Comparison of ENCODE assay signal across 12 cellular contexts in the genomic region with DNA sequence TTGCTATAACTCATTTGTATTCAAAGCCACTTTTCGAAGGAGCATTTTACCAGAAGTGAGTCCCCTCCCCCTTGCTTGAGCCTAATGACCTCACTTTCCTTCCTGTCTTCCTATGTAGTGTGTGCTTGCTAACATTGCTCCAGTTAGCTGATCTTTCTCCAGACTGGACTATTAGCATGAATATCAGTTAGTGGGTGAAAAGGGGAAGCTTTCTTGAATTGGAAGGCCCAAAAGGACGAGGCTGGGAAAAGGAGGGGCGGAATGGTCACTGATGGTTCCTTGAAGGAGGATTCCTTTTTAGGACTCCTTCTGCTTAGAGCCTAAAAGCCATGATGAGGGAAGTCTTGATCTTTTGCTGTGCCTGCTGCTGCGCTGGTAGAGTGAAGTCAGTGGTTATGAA. TPM values are rescaled to one million over a fixed set of nuclear protein-coding genes. Genes with fewer than 3 reads are reported as not detected.
DNase-seq lines count a peak whose midpoint lies in the region; ATAC-seq and TF ChIP-seq lines count a peak whose summit lies in the region.
"Had no signal": no experiment of that assay in that cellular context is flagged by ENCODE, and none has a peak within 500 bp of the region (broad histone marks: within the 10 kb centered on the region; RNA-seq: fewer than 3 reads in every experiment).

No MANE protein-coding gene starts in this region.

- H3K27me3 Mint-ChIP-seq in T-helper 17 cell (no peaks in the 10 kb centered on the region), osteocyte (ENCODE audit: unreplicated experiment) (no peaks in the 10 kb centered on the region)
- H3K27me3 Mint-ChIP-seq: brain had no signal

- H3K4me1 Mint-ChIP-seq in T-helper 17 cell (peaks cover 45% of the 10 kb centered on the region), osteocyte (ENCODE audit: unreplicated experiment) (peaks cover 2% of the 10 kb centered on the region)

- no peaks in the 10 kb centered on the region for H3K9me3 ChIP-seq in T-helper 17 cell (ENCODE audit: control insufficient read depth, low read length, poor library complexity, severe bottlenecking)
- H3K9me3 ChIP-seq: uterus had no signal

- H3K36me3 Mint-ChIP-seq in T-helper 17 cell (ENCODE audit: low read depth) = peaks cover 9% of the 10 kb centered on the region
- H3K36me3 Mint-ChIP-seq in osteocyte (ENCODE audit: unreplicated experiment) = peaks cover 24% of the 10 kb centered on the region

- TF ChIP-seq CTCF in osteocyte (IDR thresholded peaks at IDR 0.05) = no peak

- DNase-seq in GDM1 (lab: John Stamatoyannopoulos, UW) = peak; percentile 46
- no peak for DNase-seq in T-helper 17 cell
- no peak for DNase-seq in Right ventricle myocardium superior
- DNase-seq in osteocyte (ENCODE audit: extremely low spot score, unreplicated experiment) = no peak
- no peak for DNase-seq in NCI-H524 treated with DMSO at 0.1 percent for 48 hours (lab: John Stamatoyannopoulos, UW)
- DNase-seq in DMS153 treated with DMSO at 0.1 percent for 48 hours (lab: John Stamatoyannopoulos, UW; ENCODE audit: unreplicated experiment) = no peak
- DNase-seq: midbrain, MM.1S, uterus had no signal

- no peaks in the 10 kb centered on the region for H3K9me3 Mint-ChIP-seq in osteocyte (ENCODE audit: unreplicated experiment)
- H3K9me3 Mint-ChIP-seq: brain had no signal

- peak overlapping the region; percentile 47 for H3K27ac Mint-ChIP-seq in T-helper 17 cell
- peak overlapping the region; percentile 59 for H3K27ac Mint-ChIP-seq in osteocyte (ENCODE audit: unreplicated experiment)

- no peak for ATAC-seq in T-helper 17 cell
- peak; percentile 43 for ATAC-seq in Right ventricle myocardium superior (ENCODE audit: poor library complexity)
- ATAC-seq in HG03135 (IDR thresholded peaks at IDR 0.05; ENCODE audit: unreplicated experiment) = no peak
- no peak for ATAC-seq in HG03571 (IDR thresholded peaks at IDR 0.05; ENCODE audit: unreplicated experiment)

- H3K4me3 Mint-ChIP-seq in T-helper 17 cell (no peak overlapping the region), osteocyte (ENCODE audit: unreplicated experiment) (no peak overlapping the region)

- intact Hi-C loops in Right ventricle myocardium superior (cut with DNase I) = no loop called here

RNA-seq across cellular contexts. Expression of gene MAP3K3, which starts 11.9 kb away (rescaled TPM):
- total RNA-seq in T-helper 17 cell = 10 to 100 TPM; 74.1 to 85.0 TPM
- total RNA-seq in Right ventricle myocardium superior = 31.3 TPM
- total RNA-seq in osteocyte = 41.0 and 41.7 TPM in 2 replicates

RNA-seq across cellular contexts. Expression of gene TACO1, which starts 33.5 kb away (rescaled TPM):
- total RNA-seq in T-helper 17 cell = 10 to 100 TPM; 11.0 to 11.8 TPM
- 43.1 TPM for total RNA-seq in Right ventricle myocardium superior
- 20.9 and 23.8 TPM in 2 replicates for total RNA-seq in osteocyte
